ENCODE assay signal across 13 cellular contexts in the genomic region with DNA sequence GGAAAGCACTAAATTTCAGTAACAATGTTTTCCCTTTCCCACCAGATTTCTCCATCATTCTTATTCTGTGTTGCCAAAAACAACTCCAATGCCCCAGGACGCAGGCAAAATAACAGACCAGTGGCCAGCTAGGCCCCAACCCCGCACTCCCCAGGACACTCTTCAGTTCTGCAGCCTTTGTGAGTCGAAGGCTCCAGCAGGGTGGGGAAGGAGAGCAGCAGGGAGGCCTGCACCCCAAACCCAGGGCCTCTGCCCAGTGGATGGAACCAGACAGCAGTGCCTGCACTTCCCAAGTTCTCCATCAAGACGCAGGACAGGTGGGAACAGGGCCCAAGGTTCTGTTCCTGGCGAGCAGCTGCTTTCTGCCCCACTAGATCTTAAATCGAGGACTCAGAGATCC. TPM values are rescaled to one million over a fixed set of nuclear protein-coding genes. Genes with fewer than 3 reads are reported as not detected.
A peak's percentile ranks its signal among the peaks of the same experiment; 100 is the strongest.
DNase-seq lines count a peak whose midpoint lies in the region; ATAC-seq and TF ChIP-seq lines count a peak whose summit lies in the region.
"Had no signal": no experiment of that assay in that cellular context is flagged by ENCODE, and none has a peak within 500 bp of the region (broad histone marks: within the 10 kb centered on the region; RNA-seq: fewer than 3 reads in every experiment).

No MANE protein-coding gene starts in this region.

- H3K27ac ChIP-seq in C4-2B (peak overlapping the region; percentile 72), body of pancreas (peak overlapping the region; percentile 25 to 79 (median 72)), liver (ENCODE audit: low read depth in 1 of 2, low read length in 2 of 2) (peak overlapping the region; percentile 97 to 98), skeletal muscle tissue (ENCODE audit: low read depth, low read length) (peak overlapping the region; percentile 99)
- H3K27ac ChIP-seq in CD8-positive, alpha-beta T cell (ENCODE audit: low read depth, low read length): no peak overlapping the region

- no peak for DNase-seq in body of pancreas
- no peak for DNase-seq in CD8-positive, alpha-beta T cell
- no peak for DNase-seq in NOMO-1 treated with dmso at 0.1 percent for 144 hours (lab: John Stamatoyannopoulos, UW; ENCODE audit: unreplicated experiment)
- DNase-seq: activated CD8-positive, alpha-beta memory T cell treated with anti-CD3 and anti-CD28 coated beads for 24 hours; effector CD8-positive, alpha-beta T cell; mesendoderm; T-helper 9 cell had no signal

- H3K9ac ChIP-seq in liver (ENCODE audit: low read depth in 1 of 2, low read length in 2 of 2) (peak overlapping the region in 1 of 2 donors; percentile 0), skeletal muscle tissue (ENCODE audit: low read depth in 1 of 3, low read length in 3 of 3) (peak overlapping the region; percentile 32 to 85 (median 76))

- no peak for ATAC-seq in body of pancreas
- ATAC-seq in CD8-positive, alpha-beta T cell: no peak
- ATAC-seq in GM21381 (IDR thresholded peaks at IDR 0.05; ENCODE audit: unreplicated experiment): no peak
- ATAC-seq in HG03135 (IDR thresholded peaks at IDR 0.05; ENCODE audit: unreplicated experiment): no peak
- ATAC-seq: activated naive CD4-positive, alpha-beta T cell treated with anti-CD3 and anti-CD28 coated beads, Interleukin-2, amount 50 U/mL, for 72 hours had no signal

- WGBS in body of pancreas, 2 donors: 71 to 82% methylated on average over 6 of the region's 6 CpGs
- 92% methylated on average over 6 of the region's 6 CpGs for WGBS in liver

- peaks cover 17% of the 10 kb centered on the region for H3K36me3 Mint-ChIP-seq in CD8-positive, alpha-beta T cell
- H3K36me3 Mint-ChIP-seq: activated naive CD4-positive, alpha-beta T cell treated with anti-CD3 and anti-CD28 coated beads, Interleukin-2, amount 50 U/mL, for 72 hours had no signal

- H3K9me3 ChIP-seq in body of pancreas (no peaks in the 10 kb centered on the region), liver (ENCODE audit: control insufficient read depth in 4 of 4, low read length in 3 of 4) (no peaks in the 10 kb centered on the region), skeletal muscle tissue (ENCODE audit: control insufficient read depth in 3 of 3, low read length in 3 of 3) (no peaks in the 10 kb centered on the region)
- no peaks in the 10 kb centered on the region for H3K9me3 ChIP-seq in CD8-positive, alpha-beta T cell (ENCODE audit: low read length)

- H3K4me3 Mint-ChIP-seq in CD8-positive, alpha-beta T cell: no peak overlapping the region

- H3K9me3 Mint-ChIP-seq in CD8-positive, alpha-beta T cell: no peaks in the 10 kb centered on the region
- H3K9me3 Mint-ChIP-seq: activated naive CD4-positive, alpha-beta T cell treated with anti-CD3 and anti-CD28 coated beads, Interleukin-2, amount 50 U/mL, for 72 hours had no signal

- no peaks in the 10 kb centered on the region for H3K27me3 Mint-ChIP-seq in CD8-positive, alpha-beta T cell (ENCODE audit: low read depth)

- H3K4me1 ChIP-seq in body of pancreas (peaks cover 65% of the 10 kb centered on the region), liver (ENCODE audit: control insufficient read depth in 4 of 4, insufficient read depth in 4 of 4, low read length in 3 of 4) (peaks cover 14 to 79% (median 44%) of the 10 kb centered on the region in 4 donors), skeletal muscle tissue (ENCODE audit: control insufficient read depth in 3 of 3, insufficient read depth in 3 of 3, low read length in 3 of 3) (peaks cover 73 to 78% (median 77%) of the 10 kb centered on the region in 3 donors)
- no peaks in the 10 kb centered on the region for H3K4me1 ChIP-seq in CD8-positive, alpha-beta T cell (ENCODE audit: insufficient read depth, low read length)

- peaks cover 7% of the 10 kb centered on the region for H3K4me1 Mint-ChIP-seq in CD8-positive, alpha-beta T cell (ENCODE audit: low read depth)

- H3K27me3 ChIP-seq in body of pancreas (no peaks in the 10 kb centered on the region), liver (ENCODE audit: control insufficient read depth in 4 of 4, insufficient read depth in 4 of 4, low read length in 3 of 4) (no peaks in the 10 kb centered on the region), skeletal muscle tissue (ENCODE audit: control insufficient read depth in 3 of 3, insufficient read depth in 3 of 3, low read length in 3 of 3) (no peaks in the 10 kb centered on the region)
- no peaks in the 10 kb centered on the region for H3K27me3 ChIP-seq in CD8-positive, alpha-beta T cell (ENCODE audit: insufficient read depth, low read length)

- TF ChIP-seq CTCF in C4-2B (conservative IDR thresholded peaks at IDR 0.05) (no peak), body of pancreas (IDR thresholded peaks at IDR 0.05) (no peak), liver (IDR thresholded peaks at IDR 0.05; ENCODE audit: low read depth, low read length, missing input control) (no peak)
- no peak for TF ChIP-seq CTCF in CD8-positive, alpha-beta T cell (IDR thresholded peaks at IDR 0.05)

- intact Hi-C loops in body of pancreas (cut with DNase I): no loop called here
- intact Hi-C loops in CD8-positive, alpha-beta T cell (cut with DNase I, micrococcal nuclease): no loop called here

- H3K36me3 ChIP-seq in body of pancreas (replicated peaks in 1 of 2; ENCODE audit: insufficient read depth in 1 of 2, low read depth in 2 of 2) (no peaks in the 10 kb centered on the region), liver (ENCODE audit: control insufficient read depth in 4 of 4, insufficient read depth in 3 of 4, low read depth in 1 of 4, low read length in 3 of 4) (no peaks in the 10 kb centered on the region), skeletal muscle tissue (ENCODE audit: control insufficient read depth in 3 of 3, insufficient read depth in 3 of 3, low read length in 3 of 3) (peaks cover under 1 to 8% (median 6%) of the 10 kb centered on the region in 3 donors)
- H3K36me3 ChIP-seq in CD8-positive, alpha-beta T cell (ENCODE audit: insufficient read depth, low read length): no peaks in the 10 kb centered on the region

- POLR2A ChIA-PET in CD8-positive, alpha-beta T cell (lab: Charles Lee): no interaction called here

- H3K27ac Mint-ChIP-seq in CD8-positive, alpha-beta T cell: no peak overlapping the region

- H3K4me3 ChIP-seq in body of pancreas: no peak overlapping the region
- no peak overlapping the region for H3K4me3 ChIP-seq in liver (ENCODE audit: low read depth in 1 of 3, low read length in 3 of 3)
- H3K4me3 ChIP-seq in skeletal muscle tissue (ENCODE audit: low read length in 3 of 3): peak overlapping the region in 1 of 3 donors; percentile 66
- no peak overlapping the region for H3K4me3 ChIP-seq in CD8-positive, alpha-beta T cell (ENCODE audit: low read depth, low read length)

- no peak for TF ChIP-seq POLR2A in body of pancreas (IDR thresholded peaks at IDR 0.05)

- TF ChIP-seq RAD21 in liver (IDR thresholded peaks at IDR 0.05): no peak

- CTCF ChIA-PET in CD8-positive, alpha-beta T cell (lab: Charles Lee): no interaction called here

TF ChIP-seq in liver, 16 proteins besides CTCF, POLR2A, EP300 and RAD21:
- TF ChIP-seq RXRA (IDR thresholded peaks at IDR 0.05): no peak
TF ChIP-seq in liver: peak in this region for 0.

RNA-seq across cellular contexts. Expression of a gene that starts 34.4 kb away (rescaled TPM):
- total RNA-seq in body of pancreas (10 to 100 TPM; 24.7 to 41.5 TPM), liver (100 to 1,000 TPM in 1 of 2 donors, 10 to 100 TPM in 1; 50.1 to 316 TPM), skeletal muscle tissue (25.1 TPM)
- 10 to 100 TPM; 33.2 to 55.0 TPM for polyA plus RNA-seq in liver
- 10 to 100 TPM; 47.4 to 53.8 TPM for total RNA-seq in CD8-positive, alpha-beta T cell
